In the genomic region with DNA sequence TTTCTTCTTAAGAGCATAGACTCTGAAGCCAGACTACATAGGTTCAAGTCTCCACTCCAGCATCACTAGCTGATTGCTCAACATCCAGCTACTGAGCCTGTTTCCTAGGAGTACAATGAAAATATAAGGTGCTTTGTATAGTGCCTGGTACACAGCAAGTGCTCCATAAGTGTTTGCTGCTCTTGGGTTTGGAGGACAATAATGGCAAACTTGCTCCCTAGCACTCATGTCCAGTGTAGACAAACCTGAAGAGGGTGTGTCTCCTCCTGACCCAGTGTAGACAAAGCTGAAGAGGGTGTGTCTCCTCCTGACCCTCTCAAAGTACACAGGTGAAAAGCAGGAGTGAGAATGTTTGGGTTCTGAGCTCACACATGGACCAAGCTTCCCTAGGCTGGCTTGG, we compare ENCODE assay signal across 1 cellular context.
TF ChIP-seq lines count a peak whose summit lies in the region.

No MANE protein-coding gene starts in this region.

TF ChIP-seq in IMR-90, 13 proteins besides CTCF, POLR2A, EP300 and RAD21:
- TF ChIP-seq USF2 (IDR thresholded peaks at IDR 0.05; ENCODE audit: low read depth, low read length) (no peak), CEBPB (IDR thresholded peaks at IDR 0.05; ENCODE audit: low read depth, low read length) (peak; percentile 22; the same call in 1 of the 2 replicates)
TF ChIP-seq in IMR-90: peak in this region for 1.
